ENCODE assay signal across 2 cellular contexts in the genomic region with DNA sequence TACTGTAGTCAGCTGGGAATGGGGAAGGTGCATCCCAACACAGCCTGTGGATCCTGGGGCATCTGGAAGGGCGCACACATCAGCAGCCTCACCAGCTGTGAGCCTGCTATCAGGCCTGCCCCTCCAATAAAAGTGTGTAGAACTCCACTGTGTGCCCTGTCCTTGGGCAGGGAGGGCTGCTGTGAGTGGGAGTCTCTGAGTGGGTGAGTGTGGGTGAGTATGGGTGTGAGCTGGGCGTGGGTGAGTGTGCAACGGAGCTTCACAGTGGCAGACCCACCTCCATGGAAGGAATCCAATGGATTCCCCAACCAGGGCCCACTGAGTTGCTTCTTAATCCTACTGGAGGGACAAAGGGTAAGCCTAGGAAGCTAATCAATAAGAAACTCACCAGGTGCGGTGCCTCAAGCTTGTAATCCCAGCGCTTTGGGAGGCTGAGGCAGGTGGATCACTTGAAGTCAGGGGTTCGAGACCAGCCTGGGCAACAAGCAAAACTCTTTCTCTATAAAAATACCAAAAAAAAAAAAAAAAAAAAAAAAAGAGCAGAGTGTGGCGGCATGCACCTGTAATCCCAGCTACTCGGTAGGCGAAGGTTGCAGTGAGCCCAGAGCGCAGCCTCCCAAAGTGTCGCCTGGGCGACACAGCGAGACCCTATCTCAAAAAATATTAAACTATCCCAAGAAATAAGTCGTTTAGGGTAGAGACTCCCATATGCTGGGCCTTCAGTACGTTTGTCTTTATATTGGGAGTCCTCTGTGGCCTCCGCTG.
TF ChIP-seq lines count a peak whose summit lies in the region.

No MANE protein-coding gene starts in this region.

TF ChIP-seq in SK-N-SH, 30 proteins besides CTCF, POLR2A, EP300 and RAD21 (continued from another document):
- TF ChIP-seq REST (IDR thresholded peaks at IDR 0.05; ENCODE audit: low read depth, low read length) = no peak
- TF ChIP-seq MXI1 (IDR thresholded peaks at IDR 0.05; ENCODE audit: low read depth, low read length) = no peak
- no peak for TF ChIP-seq TAF1 (IDR thresholded peaks at IDR 0.05; ENCODE audit: borderline replicate concordance, low read depth, low read length)
- TF ChIP-seq FOXJ3 (CRISPR knock-in tag; IDR thresholded peaks at IDR 0.05) = no peak
- no peak for TF ChIP-seq POLR2AphosphoS5 (IDR thresholded peaks at IDR 0.05; ENCODE audit: low read depth, low read length)
- no peak for TF ChIP-seq FOXM1 (IDR thresholded peaks at IDR 0.05; ENCODE audit: low read depth)
- TF ChIP-seq, protein P1, sequence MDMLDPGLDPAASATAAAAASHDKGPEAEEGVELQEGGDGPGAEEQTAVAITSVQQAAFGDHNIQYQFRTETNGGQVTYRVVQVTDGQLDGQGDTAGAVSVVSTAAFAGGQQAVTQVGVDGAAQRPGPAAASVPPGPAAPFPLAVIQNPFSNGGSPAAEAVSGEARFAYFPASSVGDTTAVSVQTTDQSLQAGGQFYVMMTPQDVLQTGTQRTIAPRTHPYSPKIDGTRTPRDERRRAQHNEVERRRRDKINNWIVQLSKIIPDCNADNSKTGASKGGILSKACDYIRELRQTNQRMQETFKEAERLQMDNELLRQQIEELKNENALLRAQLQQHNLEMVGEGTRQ (IDR thresholded peaks at IDR 0.05; ENCODE audit: borderline replicate concordance, low read depth, low read length) = no peak
- TF ChIP-seq FOSL2 (IDR thresholded peaks at IDR 0.05; ENCODE audit: borderline replicate concordance, low read depth) = no peak
- no peak for TF ChIP-seq JUND (IDR thresholded peaks at IDR 0.05)
- no peak for TF ChIP-seq PBX3 (IDR thresholded peaks at IDR 0.05)
- no peak for TF ChIP-seq ZBTB33 (IDR thresholded peaks at IDR 0.05; ENCODE audit: borderline replicate concordance, low read depth)
- TF ChIP-seq USF1 (IDR thresholded peaks at IDR 0.05; ENCODE audit: borderline replicate concordance, low read depth) = no peak
- TF ChIP-seq RCOR1 (IDR thresholded peaks at IDR 0.05; ENCODE audit: low read length) = no peak

TF ChIP-seq in SK-N-SH treated with all-trans-retinoic acid at 6 μM for 48 hours, 23 proteins besides CTCF, POLR2A, EP300 and RAD21:
- TF ChIP-seq TSHZ2 (CRISPR knock-in tag; IDR thresholded peaks at IDR 0.05) (no peak), ESRRG (CRISPR knock-in tag; IDR thresholded peaks at IDR 0.05) (no peak), GLIS3 (CRISPR knock-in tag; IDR thresholded peaks at IDR 0.05) (no peak), TCF4 (CRISPR knock-in tag; IDR thresholded peaks at IDR 0.05; ENCODE audit: borderline replicate concordance) (no peak), OSR1 (CRISPR knock-in tag; IDR thresholded peaks at IDR 0.05) (no peak), SNAI2 (CRISPR knock-in tag; IDR thresholded peaks at IDR 0.05) (no peak), TOX (CRISPR knock-in tag; IDR thresholded peaks at IDR 0.05; ENCODE audit: borderline replicate concordance) (no peak)
- TF ChIP-seq, protein P2, sequence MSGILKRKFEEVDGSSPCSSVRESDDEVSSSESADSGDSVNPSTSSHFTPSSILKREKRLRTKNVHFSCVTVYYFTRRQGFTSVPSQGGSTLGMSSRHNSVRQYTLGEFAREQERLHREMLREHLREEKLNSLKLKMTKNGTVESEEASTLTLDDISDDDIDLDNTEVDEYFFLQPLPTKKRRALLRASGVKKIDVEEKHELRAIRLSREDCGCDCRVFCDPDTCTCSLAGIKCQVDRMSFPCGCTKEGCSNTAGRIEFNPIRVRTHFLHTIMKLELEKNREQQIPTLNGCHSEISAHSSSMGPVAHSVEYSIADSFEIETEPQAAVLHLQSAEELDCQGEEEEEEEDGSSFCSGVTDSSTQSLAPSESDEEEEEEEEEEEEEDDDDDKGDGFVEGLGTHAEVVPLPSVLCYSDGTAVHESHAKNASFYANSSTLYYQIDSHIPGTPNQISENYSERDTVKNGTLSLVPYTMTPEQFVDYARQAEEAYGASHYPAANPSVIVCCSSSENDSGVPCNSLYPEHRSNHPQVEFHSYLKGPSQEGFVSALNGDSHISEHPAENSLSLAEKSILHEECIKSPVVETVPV (CRISPR knock-in tag; IDR thresholded peaks at IDR 0.05) = no peak
TF ChIP-seq in SK-N-SH treated with all-trans-retinoic acid at 6 μM for 48 hours: peak in this region for 0.
